ENCODE assay signal across 1 cellular context in the genomic region with DNA sequence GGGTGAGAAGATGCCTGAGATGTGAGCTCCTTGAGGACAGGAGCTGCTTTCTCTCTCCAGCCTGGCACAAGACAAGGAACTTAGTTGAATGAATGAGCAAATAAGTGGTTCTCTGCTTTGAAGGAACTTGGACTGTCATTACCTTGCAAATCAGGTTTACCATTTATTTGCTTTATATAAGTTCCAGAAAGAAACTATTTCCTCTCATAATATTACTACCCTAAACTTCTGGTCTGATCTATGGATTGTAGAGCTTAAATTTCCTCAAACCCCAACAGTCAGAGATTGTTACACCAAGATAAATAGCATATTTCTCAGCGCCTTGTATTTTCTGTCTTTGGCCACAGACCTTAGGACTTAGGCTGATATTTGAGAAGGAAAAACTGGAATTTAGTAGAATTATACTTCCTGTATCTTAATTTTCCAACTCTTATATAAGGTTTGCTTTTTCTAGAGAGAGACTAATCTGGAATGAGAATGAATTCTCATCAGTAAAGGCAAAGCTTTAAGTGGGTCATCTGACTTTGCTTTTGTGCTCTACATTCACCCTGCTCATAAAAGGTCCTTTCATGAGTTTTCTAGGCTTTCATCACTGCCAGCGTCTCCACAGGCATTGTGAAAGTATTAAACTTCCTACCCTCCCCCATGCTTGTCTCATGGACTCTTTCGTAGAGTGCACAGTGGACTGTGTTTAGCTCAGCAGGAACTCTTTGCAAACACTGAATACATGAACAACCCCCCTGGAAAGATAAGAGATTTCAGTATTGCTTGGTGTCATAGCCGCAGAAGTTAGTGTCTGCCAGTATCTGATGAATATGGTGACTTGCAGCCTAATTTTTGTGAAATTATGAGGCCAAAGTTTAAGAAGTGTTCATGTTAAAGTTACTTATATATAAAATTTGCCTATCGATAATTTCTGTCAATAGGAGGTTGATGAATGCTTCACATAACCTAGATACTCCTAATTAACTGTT.
TF ChIP-seq lines count a peak whose summit lies in the region.

No MANE protein-coding gene starts in this region.

TF ChIP-seq in A549, 52 proteins besides CTCF, POLR2A, EP300 and RAD21 (continued from another document):
- TF ChIP-seq, protein P1, sequence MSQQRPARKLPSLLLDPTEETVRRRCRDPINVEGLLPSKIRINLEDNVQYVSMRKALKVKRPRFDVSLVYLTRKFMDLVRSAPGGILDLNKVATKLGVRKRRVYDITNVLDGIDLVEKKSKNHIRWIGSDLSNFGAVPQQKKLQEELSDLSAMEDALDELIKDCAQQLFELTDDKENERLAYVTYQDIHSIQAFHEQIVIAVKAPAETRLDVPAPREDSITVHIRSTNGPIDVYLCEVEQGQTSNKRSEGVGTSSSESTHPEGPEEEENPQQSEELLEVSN (IDR thresholded peaks at IDR 0.05; ENCODE audit: borderline replicate concordance, low read depth): no peak
